Comparison of ENCODE assay signal across 14 cellular contexts in genomic region chr9:36929350-36929675, GRCh38.
DNase-seq lines count a peak whose midpoint lies in the region; ATAC-seq and TF ChIP-seq lines count a peak whose summit lies in the region.
"Had no signal": no experiment of that assay in that cellular context is flagged by ENCODE, and none has a peak within 500 bp of the region (broad histone marks: within the 10 kb centered on the region; RNA-seq: fewer than 3 reads in every experiment).

No MANE protein-coding gene starts in this region.

- peaks cover 53% of the 10 kb centered on the region for H3K27me3 Mint-ChIP-seq in activated T-cell treated with anti-CD3 and anti-CD28 coated beads, Interleukin-2, amount 50 U/mL, for 72 hours (ENCODE audit: low read depth)
- H3K27me3 Mint-ChIP-seq in naive B cell (no peaks in the 10 kb centered on the region), mesothelial cell of epicardium (ENCODE audit: low read depth) (peaks cover 61% of the 10 kb centered on the region)

- H3K4me1 Mint-ChIP-seq in activated T-cell treated with anti-CD3 and anti-CD28 coated beads, Interleukin-2, amount 50 U/mL, for 72 hours (ENCODE audit: low read depth), result peaks cover 51% of the 10 kb centered on the region
- H3K4me1 Mint-ChIP-seq in naive B cell (peaks cover 56 to 82% (median 67%) of the 10 kb centered on the region in 3 donors), mesothelial cell of epicardium (no peaks in the 10 kb centered on the region)

- no peak for TF ChIP-seq CTCF in mesothelial cell of epicardium (IDR thresholded peaks at IDR 0.05; ENCODE audit: unreplicated experiment)

- peaks cover 27 to 61% (median 46%) of the 10 kb centered on the region in 10 experiments for H3K4me1 ChIP-seq in BLaER1 treated with 17β-estradiol and CSF1 and Interleukin-3, amounts not matched to agents 10 nM and 100 nM

- no peak overlapping the region for H3K27ac Mint-ChIP-seq in activated T-cell treated with anti-CD3 and anti-CD28 coated beads, Interleukin-2, amount 50 U/mL, for 72 hours
- H3K27ac Mint-ChIP-seq in naive B cell, result peak overlapping the region; percentile 48 to 96 (median 91)
- no peak overlapping the region for H3K27ac Mint-ChIP-seq in mesothelial cell of epicardium

- peak; percentile 30 to 54 for ATAC-seq in activated T-cell treated with anti-CD3 and anti-CD28 coated beads, Interleukin-2, amount 50 U/mL, for 72 hours (replicated peaks in 1 of 2)
- ATAC-seq in naive B cell (ENCODE audit: low read depth in 2 of 2) (no peak), GM19455 (IDR thresholded peaks at IDR 0.05; ENCODE audit: unreplicated experiment) (no peak)
- ATAC-seq: Right ventricle myocardium inferior had no signal

- H4K20me1 ChIP-seq in BLaER1 treated with 17β-estradiol and CSF1 and Interleukin-3, amounts not matched to agents 10 nM and 100 nM, result peaks cover 0 to 97% (median 67%) of the 10 kb centered on the region in 11 experiments; a peak in 17 of 22 replicates

- no peak for DNase-seq in activated T-cell treated with anti-CD3 and anti-CD28 coated beads, Interleukin-2, amount 50 U/mL, for 72 hours
- no peak for DNase-seq in activated T-cell treated with anti-CD3 and anti-CD28 coated beads for 4 hours
- no peak for DNase-seq in SK-N-MC (ENCODE audit: low read depth, low spot score)
- no peak for DNase-seq in naive B cell
- no peak for DNase-seq in mesothelial cell of epicardium (ENCODE audit: low spot score in 2 of 2, unreplicated experiment in 2 of 2)
- no peak for DNase-seq in stimulated activated naive CD4-positive, alpha-beta T cell treated with Interleukin-2 at 50 U/mL for 16 hours (lab: John Stamatoyannopoulos, UW)
- DNase-seq: DMS 273 treated with DMSO at 0.1 percent for 48 hours, NCI-H1092 treated with DMSO at 0.1 percent for 48 hours, NCI-H1694 had no signal

- H3K4me3 ChIP-seq in BLaER1 treated with 17β-estradiol and CSF1 and Interleukin-3, amounts not matched to agents 10 nM and 100 nM, result no peak overlapping the region
- H3K4me3 ChIP-seq in SK-N-MC, result peak overlapping the region; percentile 61
- H3K4me3 ChIP-seq: MG63 had no signal

- peaks cover 0 to 94% (median 51%) of the 10 kb centered on the region in 11 experiments; a peak in 16 of 22 replicates for H3K36me3 ChIP-seq in BLaER1 treated with 17β-estradiol and CSF1 and Interleukin-3, amounts not matched to agents 10 nM and 100 nM
- no peaks in the 10 kb centered on the region for H3K36me3 ChIP-seq in SK-N-MC (ENCODE audit: insufficient read depth, low read length)
- H3K36me3 ChIP-seq: MG63 had no signal

- H3K4me3 Mint-ChIP-seq in activated T-cell treated with anti-CD3 and anti-CD28 coated beads, Interleukin-2, amount 50 U/mL, for 72 hours, result peak overlapping the region; percentile 70 to 83
- H3K4me3 Mint-ChIP-seq in naive B cell, result peak overlapping the region in 2 of 8 donors; percentile 0 to 12
- no peak overlapping the region for H3K4me3 Mint-ChIP-seq in mesothelial cell of epicardium

- H3K9me3 ChIP-seq in BLaER1 treated with 17β-estradiol and CSF1 and Interleukin-3, amounts not matched to agents 10 nM and 100 nM (replicated peaks in 1 of 11), result peaks cover 0 to 20% (median 8%) of the 10 kb centered on the region in 11 experiments; a peak in 12 of 22 replicates
- H3K9me3 ChIP-seq in SK-N-MC (ENCODE audit: low read depth, low read length), result no peaks in the 10 kb centered on the region
- H3K9me3 ChIP-seq: MG63 had no signal

- H3K36me3 Mint-ChIP-seq in activated T-cell treated with anti-CD3 and anti-CD28 coated beads, Interleukin-2, amount 50 U/mL, for 72 hours (ENCODE audit: insufficient read depth in 2 of 2), result peaks cover 3 to 6% of the 10 kb centered on the region in 2 donors
- H3K36me3 Mint-ChIP-seq in naive B cell, result peaks cover 34 to 50% of the 10 kb centered on the region in 2 donors
- H3K36me3 Mint-ChIP-seq in mesothelial cell of epicardium, result no peaks in the 10 kb centered on the region

- H3K9me3 Mint-ChIP-seq in activated T-cell treated with anti-CD3 and anti-CD28 coated beads, Interleukin-2, amount 50 U/mL, for 72 hours, result peaks cover 3 to 5% of the 10 kb centered on the region in 2 donors
- H3K9me3 Mint-ChIP-seq in naive B cell, result peaks cover 2 to 8% (median 5%) of the 10 kb centered on the region in 7 donors
- peaks cover 4% of the 10 kb centered on the region for H3K9me3 Mint-ChIP-seq in mesothelial cell of epicardium

- H3K9ac ChIP-seq in BLaER1 treated with 17β-estradiol and CSF1 and Interleukin-3, amounts not matched to agents 10 nM and 100 nM, result no peak overlapping the region; a peak in 2 of 22 replicates
- no peak overlapping the region for H3K9ac ChIP-seq in SK-N-MC (ENCODE audit: insufficient read length)
- H3K9ac ChIP-seq: KMS-11 had no signal

- peak overlapping the region in 7 of 11 experiments; percentile 9 to 60 (median 41); a peak in 12 of 22 replicates for H3K27ac ChIP-seq in BLaER1 treated with 17β-estradiol and CSF1 and Interleukin-3, amounts not matched to agents 10 nM and 100 nM
- H3K27ac ChIP-seq in SK-N-MC, result peak overlapping the region; percentile 94
- H3K27ac ChIP-seq: KMS-11 had no signal

- no peaks in the 10 kb centered on the region; a peak in 1 of 22 replicates for H3K27me3 ChIP-seq in BLaER1 treated with 17β-estradiol and CSF1 and Interleukin-3, amounts not matched to agents 10 nM and 100 nM
- H3K27me3 ChIP-seq: MG63 had no signal

- H3K4me2 ChIP-seq in BLaER1 treated with 17β-estradiol and CSF1 and Interleukin-3, amounts not matched to agents 10 nM and 100 nM, result peak overlapping the region; percentile 9 to 85 (median 67)
- H3K4me2 ChIP-seq: KMS-11 had no signal

Comparison
In these comparisons a context has a peak if more than half of its experiments do, and no peak if none do; other contexts are left out.
1. ATAC-seq: peak in activated T-cell treated with anti-CD3 and anti-CD28 coated beads, Interleukin-2, amount 50 U/mL, for 72 hours (2 of 2); none in naive B cell (0 of 2) and GM19455 (single experiment).
2. H3K27ac Mint-ChIP-seq: peak in naive B cell (6 of 6); none in activated T-cell treated with anti-CD3 and anti-CD28 coated beads, Interleukin-2, amount 50 U/mL, for 72 hours (single experiment) and mesothelial cell of epicardium (single experiment).